ENCODE assay signal across 8 cellular contexts in genomic region chr11:114400974-114401223, GRCh38. TPM values are rescaled to one million over a fixed set of nuclear protein-coding genes. Genes with fewer than 3 reads are reported as not detected.
DNase-seq lines count a peak whose midpoint lies in the region; ATAC-seq and TF ChIP-seq lines count a peak whose summit lies in the region.

No MANE protein-coding gene starts in this region.

- H3K9me3 ChIP-seq in RWPE2 (ENCODE audit: severe bottlenecking), result no peaks in the 10 kb centered on the region
- H3K9me3 ChIP-seq in esophagus muscularis mucosa, result no peaks in the 10 kb centered on the region
- no peaks in the 10 kb centered on the region for H3K9me3 ChIP-seq in parathyroid adenoma (ENCODE audit: control insufficient read depth, low read length)

- peak overlapping the region; percentile 89 for H3K9ac ChIP-seq in parathyroid adenoma

- no peaks in the 10 kb centered on the region for H3K27me3 Mint-ChIP-seq in Calu3 (ENCODE audit: unreplicated experiment)

- ATAC-seq in RWPE2 (ENCODE audit: low read depth), result no peak

- WGBS in esophagus muscularis mucosa, result 0% methylated on average over 3 of the region's 3 CpGs

- intact Hi-C loops in Calu3 (cut with micrococcal nuclease; ENCODE audit: unreplicated experiment), result loop anchor here (2.0 to 5.0 kb wide), 3 partner anchors 38 to 104 kb away; partner anchors contain the start of genes NNMT and REXO2
- intact Hi-C loops in esophagus muscularis mucosa (cut with DNase I), result loop anchor here (2.0 to 5.0 kb wide), 2 partner anchors 38 to 54 kb away; partner anchors contain the start of gene REXO2

- DNase-seq in Calu3, result no peak
- DNase-seq in RWPE2 (ENCODE audit: low spot score), result no peak
- DNase-seq in esophagus muscularis mucosa (ENCODE audit: extremely low spot score), result no peak
- DNase-seq in HCEC 1CT, result no peak
- DNase-seq in NCI-H2196 treated with DMSO at 0.1 percent for 48 hours (lab: John Stamatoyannopoulos, UW; ENCODE audit: unreplicated experiment), result no peak
- no peak for DNase-seq in NCI-H187 (lab: John Stamatoyannopoulos, UW)
- DNase-seq in cortex of kidney (lab: John Stamatoyannopoulos, UW), result no peak

- TF ChIP-seq POLR2A in esophagus muscularis mucosa (IDR thresholded peaks at IDR 0.05; ENCODE audit: low read depth), result no peak

- H2AFZ ChIP-seq in parathyroid adenoma, result peak overlapping the region; percentile 96

- H3K4me1 ChIP-seq in RWPE2 (ENCODE audit: insufficient read depth, poor library complexity, severe bottlenecking) (peaks cover 8% of the 10 kb centered on the region), esophagus muscularis mucosa (peaks cover 42 to 70% (median 61%) of the 10 kb centered on the region in 4 donors), parathyroid adenoma (peaks cover 2% of the 10 kb centered on the region)

- H3K79me2 ChIP-seq in parathyroid adenoma, result peaks cover 13% of the 10 kb centered on the region

- peaks cover 41% of the 10 kb centered on the region for H3K36me3 Mint-ChIP-seq in Calu3 (ENCODE audit: insufficient read depth, unreplicated experiment)

- H3K36me3 ChIP-seq in RWPE2 (ENCODE audit: low read depth), result peaks cover 41% of the 10 kb centered on the region
- peaks cover 0 to 9% (median 3%) of the 10 kb centered on the region in 4 donors for H3K36me3 ChIP-seq in esophagus muscularis mucosa
- H3K36me3 ChIP-seq in parathyroid adenoma (ENCODE audit: control insufficient read depth, insufficient read depth, low read length), result no peaks in the 10 kb centered on the region

- TF ChIP-seq EP300 in esophagus muscularis mucosa (IDR thresholded peaks at IDR 0.05), result no peak

- H3K27ac ChIP-seq in RWPE2 (ENCODE audit: poor library complexity, severe bottlenecking) (peak overlapping the region; percentile 86), esophagus muscularis mucosa (replicated peaks in 1 of 4) (peak overlapping the region; percentile 95 to 98 (median 98)), parathyroid adenoma (peak overlapping the region; percentile 88)

- H3K4me2 ChIP-seq in parathyroid adenoma (ENCODE audit: low read length), result peak overlapping the region; percentile 83

- H3K27ac Mint-ChIP-seq in Calu3 (ENCODE audit: unreplicated experiment), result peak overlapping the region; percentile 99

- H3K27me3 ChIP-seq in RWPE2 (ENCODE audit: insufficient read depth, poor library complexity, severe bottlenecking) (no peaks in the 10 kb centered on the region), esophagus muscularis mucosa (no peaks in the 10 kb centered on the region), parathyroid adenoma (ENCODE audit: control insufficient read depth, insufficient read depth, low read length) (no peaks in the 10 kb centered on the region)

- BruUV-seq in Calu3 (replicated peaks; lab: Mats Ljungman, UMichigan), result no TSS peak

- peaks cover 31% of the 10 kb centered on the region for H3K4me1 Mint-ChIP-seq in Calu3 (ENCODE audit: low read depth, unreplicated experiment)

- TF ChIP-seq CTCF in Calu3 (IDR thresholded peaks at IDR 0.05; ENCODE audit: unreplicated experiment) (no peak), RWPE2 (IDR thresholded peaks at IDR 0.05; ENCODE audit: poor library complexity, severe bottlenecking) (no peak), esophagus muscularis mucosa (IDR thresholded peaks at IDR 0.05) (no peak), parathyroid adenoma (IDR thresholded peaks at IDR 0.05) (no peak)

- CTCF ChIA-PET in Calu3 (lab: Charles Lee), result interaction anchor here (0.9 kb wide), 1 partner anchor 37 kb away, joined by 3 read pairs; no protein-coding TSS in a partner anchor

- H3K4me3 ChIP-seq in RWPE2 (ENCODE audit: severe bottlenecking) (peak overlapping the region; percentile 56), esophagus muscularis mucosa (peak overlapping the region; percentile 73 to 88 (median 78)), parathyroid adenoma (ENCODE audit: low read depth, low read length) (peak overlapping the region; percentile 92)

- peak overlapping the region; percentile 95 for H3K4me3 Mint-ChIP-seq in Calu3 (ENCODE audit: low read depth, unreplicated experiment)

- no peaks in the 10 kb centered on the region for H3K9me3 Mint-ChIP-seq in Calu3 (ENCODE audit: low read depth, unreplicated experiment)

RNA-seq across cellular contexts. Expression of gene RBM7, which starts 0.4 kb away (rescaled TPM):
- total RNA-seq in Calu3 (2022) (22.0 and 26.4 TPM in 2 replicates), esophagus muscularis mucosa (10 to 100 TPM; 13.7 to 28.0 (median 17.6) TPM)

RNA-seq across cellular contexts. Expression of gene C11orf71, which starts 0.6 kb away (rescaled TPM):
- total RNA-seq in Calu3 (2022) (3.8 and 6.7 TPM in 2 replicates), esophagus muscularis mucosa (1 to 10 TPM; 5.0 to 6.2 (median 5.6) TPM)

RNA-seq across cellular contexts. Expression of gene REXO2, which starts 38.4 kb away (rescaled TPM):
- 69.1 and 74.2 TPM in 2 replicates for total RNA-seq in Calu3 (2022)
- 100 to 1,000 TPM in 3 of 4 donors, 10 to 100 TPM in 1; 95.1 to 152 (median 142) TPM for total RNA-seq in esophagus muscularis mucosa
